19 cellular contexts compared by ENCODE assay signal in the genomic region with DNA sequence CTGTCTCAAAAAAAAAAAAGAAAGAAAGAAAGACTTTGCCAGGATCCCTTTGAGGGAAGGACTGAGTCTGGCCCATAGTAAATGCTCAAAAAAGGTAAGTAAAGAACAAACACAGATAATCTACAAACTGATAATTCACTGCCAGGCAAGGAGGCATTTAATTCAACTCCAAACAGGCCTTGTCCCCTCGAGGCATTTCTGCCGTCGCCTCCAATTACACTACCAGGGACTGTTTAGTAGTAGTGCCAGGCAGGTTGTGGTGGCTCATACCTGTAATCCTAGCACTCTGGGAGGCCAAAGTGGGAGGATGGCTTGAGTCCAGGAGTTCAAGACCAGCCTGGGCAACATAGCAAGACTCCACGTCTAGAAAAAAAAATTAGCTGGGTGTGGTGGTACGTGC.
"Had no signal": no experiment of that assay in that cellular context is flagged by ENCODE, and none has a peak within 500 bp of the region (broad histone marks: within the 10 kb centered on the region; RNA-seq: fewer than 3 reads in every experiment).

No MANE protein-coding gene starts in this region.

- H2AFZ ChIP-seq: neural progenitor cell had no signal

- H3K4me3 ChIP-seq: lung, neural progenitor cell, ovary, right atrium auricular region, smooth muscle cell, thyroid gland, upper lobe of left lung, vagina had no signal

- H3K27me3 Mint-ChIP-seq: natural killer cell treated with Interleukin-12 subunit alpha and Interleukin-12 subunit beta and Interleukin-15 and Interleukin-18, amount 100 ng/mL, for 72 hours; stimulated activated naive CD8-positive, alpha-beta T cell treated with anti-CD3 and anti-CD28 coated beads, Interleukin-15, Interleukin-2, amounts not matched to agents 100 ng/mL and 50 ng/mL, for 24 hours had no signal

- H3K27ac ChIP-seq: foreskin keratinocyte, neural progenitor cell, ovary, right atrium auricular region, thyroid gland, upper lobe of left lung, vagina had no signal

- H3K4me2 ChIP-seq: smooth muscle cell had no signal

- H3K36me3 ChIP-seq: neural progenitor cell, ovary, right atrium auricular region, thyroid gland, upper lobe of left lung, vagina had no signal

- H3K4me1 Mint-ChIP-seq: immature natural killer cell; stimulated activated memory B cell treated with anti-CD40 and anti-IgM and Interleukin-4, amounts not matched to agents 10 μg/mL and 1 μg/mL and 100 μg/mL, for 72 hours had no signal

- H3K27ac Mint-ChIP-seq: dendritic cell treated with granulocyte-macrophage colony-stimulating factor and Interleukin-4, amounts not matched to agents 40 ng/mL and 50 ng/mL, for 4 days; immature natural killer cell; natural killer cell treated with Interleukin-12 subunit alpha and Interleukin-12 subunit beta and Interleukin-15 and Interleukin-18, amount 100 ng/mL, for 72 hours; neural progenitor cell; stimulated activated memory B cell treated with anti-CD40 and anti-IgM and Interleukin-4, amounts not matched to agents 10 μg/mL and 1 μg/mL and 100 μg/mL, for 72 hours; stimulated activated naive CD8-positive, alpha-beta T cell treated with anti-CD3 and anti-CD28 coated beads, Interleukin-15, Interleukin-2, amounts not matched to agents 100 ng/mL and 50 ng/mL, for 24 hours had no signal

- H3K4me3 Mint-ChIP-seq: dendritic cell treated with granulocyte-macrophage colony-stimulating factor and Interleukin-4, amounts not matched to agents 40 ng/mL and 50 ng/mL, for 4 days; immature natural killer cell; natural killer cell treated with Interleukin-12 subunit alpha and Interleukin-12 subunit beta and Interleukin-15 and Interleukin-18, amount 100 ng/mL, for 72 hours; neural progenitor cell; stimulated activated memory B cell treated with anti-CD40 and anti-IgM and Interleukin-4, amounts not matched to agents 10 μg/mL and 1 μg/mL and 100 μg/mL, for 72 hours; stimulated activated naive CD8-positive, alpha-beta T cell treated with anti-CD3 and anti-CD28 coated beads, Interleukin-15, Interleukin-2, amounts not matched to agents 100 ng/mL and 50 ng/mL, for 24 hours had no signal

- FAIRE-seq: keratinocyte had no signal

- DNase-seq: foreskin keratinocyte; immature natural killer cell; left cardiac atrium; left ventricle myocardium superior; mesenchymal stem cell; ovary; stimulated activated CD4-positive, alpha-beta T cell treated with anti-CD3 and anti-CD28 coated beads, Interleukin-4, amount 100 ng/mL, for 1 hour; thyroid gland; upper lobe of left lung had no signal

- H3K9ac ChIP-seq: neural progenitor cell had no signal

- H3K36me3 Mint-ChIP-seq: immature natural killer cell; natural killer cell treated with Interleukin-12 subunit alpha and Interleukin-12 subunit beta and Interleukin-15 and Interleukin-18, amount 100 ng/mL, for 72 hours; neural progenitor cell; stimulated activated memory B cell treated with anti-CD40 and anti-IgM and Interleukin-4, amounts not matched to agents 10 μg/mL and 1 μg/mL and 100 μg/mL, for 72 hours had no signal

- H3K9me3 ChIP-seq: ovary, right atrium auricular region, thyroid gland, upper lobe of left lung, vagina had no signal

- H3K4me1 ChIP-seq: foreskin keratinocyte, right atrium auricular region, thyroid gland, upper lobe of left lung, vagina had no signal

- H3K9me3 Mint-ChIP-seq: dendritic cell treated with granulocyte-macrophage colony-stimulating factor and Interleukin-4, amounts not matched to agents 40 ng/mL and 50 ng/mL, for 4 days; immature natural killer cell; natural killer cell treated with Interleukin-12 subunit alpha and Interleukin-12 subunit beta and Interleukin-15 and Interleukin-18, amount 100 ng/mL, for 72 hours; neural progenitor cell; stimulated activated memory B cell treated with anti-CD40 and anti-IgM and Interleukin-4, amounts not matched to agents 10 μg/mL and 1 μg/mL and 100 μg/mL, for 72 hours; stimulated activated naive CD8-positive, alpha-beta T cell treated with anti-CD3 and anti-CD28 coated beads, Interleukin-15, Interleukin-2, amounts not matched to agents 100 ng/mL and 50 ng/mL, for 24 hours had no signal

- H3K27me3 ChIP-seq: foreskin keratinocyte, neural progenitor cell, ovary, right atrium auricular region, thyroid gland, upper lobe of left lung, vagina had no signal

- ATAC-seq: foreskin keratinocyte; left ventricle myocardium superior; natural killer cell treated with Interleukin-12 subunit alpha and Interleukin-12 subunit beta and Interleukin-15 and Interleukin-18, amount 100 ng/mL, for 72 hours; stimulated activated memory B cell treated with anti-CD40 and anti-IgM and Interleukin-4, amounts not matched to agents 10 μg/mL and 1 μg/mL and 100 μg/mL, for 72 hours had no signal
